28 cellular contexts compared by ENCODE assay signal in the genomic region with DNA sequence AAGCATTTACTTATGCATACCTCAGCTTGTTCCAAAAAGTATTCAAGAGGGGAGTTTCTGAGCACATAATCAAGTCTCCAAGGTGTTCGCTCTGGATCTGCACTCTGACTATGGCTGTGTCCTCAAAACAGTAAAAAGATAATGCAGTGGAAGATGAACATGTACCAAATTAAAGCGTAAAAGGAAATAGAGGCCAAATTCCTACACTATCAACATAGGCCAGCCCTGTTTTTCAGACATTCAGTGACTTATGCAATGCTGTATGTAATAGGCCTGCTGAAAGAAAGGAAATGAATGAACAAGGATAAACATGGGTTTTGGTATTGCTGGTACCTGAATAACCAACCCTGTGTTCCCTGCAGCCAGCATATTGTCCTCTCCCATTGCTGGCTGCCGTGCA.
DNase-seq lines count a peak whose midpoint lies in the region; ATAC-seq, FAIRE-seq and TF ChIP-seq lines count a peak whose summit lies in the region.
"Had no signal": no experiment of that assay in that cellular context is flagged by ENCODE, and none has a peak within 500 bp of the region (broad histone marks: within the 10 kb centered on the region; RNA-seq: fewer than 3 reads in every experiment).

No MANE protein-coding gene starts in this region.

- TF ChIP-seq POLR2A in endothelial cell of umbilical vein (IDR thresholded peaks at IDR 0.05; ENCODE audit: low read depth, low read length) = no peak

- H4K20me1 ChIP-seq in endothelial cell of umbilical vein (replicated peaks; ENCODE audit: control insufficient read depth, extremely low read depth, insufficient read depth, low read length) (no peaks in the 10 kb centered on the region), osteoblast (ENCODE audit: insufficient read depth, low read length) (no peaks in the 10 kb centered on the region)

- POLR2A ChIA-PET in HEK293 (lab: Yijun Ruan, JAX) = no interaction called here
- POLR2A ChIA-PET in endothelial cell of umbilical vein (lab: Charles Lee) = no interaction called here

- H3K4me3 ChIP-seq in HEK293 (ENCODE audit: low read depth, low read length) = no peak overlapping the region
- no peak overlapping the region for H3K4me3 ChIP-seq in SJSA1
- H3K4me3 ChIP-seq in endothelial cell of umbilical vein (replicated peaks in 1 of 3; ENCODE audit: insufficient read depth in 1 of 3, low read depth in 1 of 3, low read length in 3 of 3) = no peak overlapping the region
- no peak overlapping the region for H3K4me3 ChIP-seq in osteoblast (ENCODE audit: insufficient read depth, low read length)
- H3K4me3 ChIP-seq: BLaER1 treated with 17β-estradiol and CSF1 and Interleukin-3, amounts not matched to agents 10 nM and 100 nM; spleen had no signal

- H3K4me1 ChIP-seq in HEK293 (ENCODE audit: control insufficient read depth, insufficient read depth, low read length) = peaks cover 8% of the 10 kb centered on the region
- H3K4me1 ChIP-seq in SJSA1 (replicated peaks) = peaks cover 80% of the 10 kb centered on the region
- H3K4me1 ChIP-seq in endothelial cell of umbilical vein (ENCODE audit: control insufficient read depth, extremely low read depth, insufficient read depth, low read length) = peaks cover 67% of the 10 kb centered on the region
- H3K4me1 ChIP-seq in osteoblast (ENCODE audit: insufficient read depth, low read length) = peaks cover 64% of the 10 kb centered on the region

- H3K9me3 ChIP-seq in HEK293 (ENCODE audit: control insufficient read depth, insufficient read depth, low read depth, low read length) (no peaks in the 10 kb centered on the region), SJSA1 (replicated peaks) (no peaks in the 10 kb centered on the region), endothelial cell of umbilical vein (replicated peaks; ENCODE audit: control insufficient read depth, insufficient read depth, low read length) (no peaks in the 10 kb centered on the region), osteoblast (ENCODE audit: low read depth, low read length) (no peaks in the 10 kb centered on the region)
- H3K9me3 ChIP-seq: spleen had no signal

- H3K4me2 ChIP-seq in endothelial cell of umbilical vein (ENCODE audit: insufficient read depth, low read length) = peak overlapping the region; percentile 27
- H3K4me2 ChIP-seq in osteoblast (ENCODE audit: insufficient read depth, low read length) = peak overlapping the region; percentile 17
- H3K4me2 ChIP-seq: BLaER1 treated with 17β-estradiol and CSF1 and Interleukin-3, amounts not matched to agents 10 nM and 100 nM had no signal

- no peaks in the 10 kb centered on the region for H3K9me1 ChIP-seq in endothelial cell of umbilical vein (replicated peaks; ENCODE audit: control insufficient read depth, extremely low read depth, insufficient read depth, low read length)

- BruUV-seq in endothelial cell of umbilical vein (replicated peaks; lab: Mats Ljungman, UMichigan) = no TSS peak

- H2AFZ ChIP-seq in endothelial cell of umbilical vein (ENCODE audit: low read depth, low read length) (no peak overlapping the region), osteoblast (ENCODE audit: low read length) (no peak overlapping the region)

- peak; percentile 65 for FAIRE-seq in endothelial cell of umbilical vein (lab: Jason Lieb, UNC)

- DNase-seq in SJSA1 (ENCODE audit: low read depth in 1 of 2, low spot score in 2 of 2) = no peak
- DNase-seq in endothelial cell of umbilical vein (ENCODE audit: low read depth, low spot score) = peak; percentile 84
- no peak for DNase-seq in osteoblast (ENCODE audit: insufficient read length, low spot score, missing footprints)
- no peak for DNase-seq in activated gamma-delta T cell treated with Interleukin-2 at 50 U/mL for 16 hours
- DNase-seq in activated CD8-positive, alpha-beta memory T cell treated with anti-CD3 and anti-CD28 coated beads, Interleukin-2, amount 50 U/mL, for 4 hours = no peak
- DNase-seq in hypothalamus (lab: John Stamatoyannopoulos, UW) = no peak
- DNase-seq: ACHN; activated CD4-positive, alpha-beta T cell treated with anti-CD3 and anti-CD28 coated beads, Interleukin-2, amount 10 ng/mL, durations not matched to agents 24 days and 14 days; activated T-cell treated with anti-CD3 and anti-CD28 coated beads, Interleukin-2, amount 50 U/mL, for 72 hours; aorta; COR-L47; effector CD8-positive, alpha-beta T cell; H9; mesendoderm; naive B cell; NCI-H1092 treated with DMSO at 0.1 percent for 48 hours; NCI-H2029; NCI-H2227 treated with DMSO at 0.1 percent for 48 hours; NCI-H748 treated with DMSO at 0.1 percent for 48 hours; nucleus accumbens; RPMI8226; spleen; stimulated activated CD4-positive, alpha-beta T cell treated with anti-CD3 and anti-CD28 coated beads, Interleukin-2, amount 100 ng/mL, for 48 hours; stimulated activated naive CD4-positive, alpha-beta T cell had no signal

- no peak for TF ChIP-seq CTCF in HEK293 (tag by site-specific recombination; IDR thresholded peaks at IDR 0.05)
- TF ChIP-seq CTCF in endothelial cell of umbilical vein (IDR thresholded peaks at IDR 0.05; ENCODE audit: extremely low read depth in 1 of 2, insufficient read depth in 1 of 2, low read depth in 1 of 2, low read length in 2 of 2) = no peak
- TF ChIP-seq CTCF in osteoblast (IDR thresholded peaks at IDR 0.05; ENCODE audit: extremely low read depth, low read depth, low read length) = no peak

- H3K36me3 ChIP-seq in HEK293 (ENCODE audit: control insufficient read depth in 2 of 2, insufficient read depth in 1 of 2, low read length in 2 of 2) = no peaks in the 10 kb centered on the region
- H3K36me3 ChIP-seq in SJSA1 = 0 out of 2 replicates have a peak, but pooled peaks cover 3% of the 10 kb centered on the region
- H3K36me3 ChIP-seq in endothelial cell of umbilical vein (ENCODE audit: control insufficient read depth in 2 of 2, extremely low read depth in 1 of 2, insufficient read depth in 2 of 2, low read length in 2 of 2) = peaks cover 0 to 2% of the 10 kb centered on the region in 2 experiments
- H3K36me3 ChIP-seq in osteoblast (ENCODE audit: insufficient read depth, low read length) = no peaks in the 10 kb centered on the region
- H3K36me3 ChIP-seq: spleen had no signal

- H3K27ac ChIP-seq in HEK293 (ENCODE audit: extremely low read depth, low read depth, low read length) (no peak overlapping the region), SJSA1 (peak overlapping the region; percentile 35; the same call in 1 of the 2 replicates), endothelial cell of umbilical vein (ENCODE audit: insufficient read depth, low read depth, low read length) (peak overlapping the region; percentile 95), osteoblast (ENCODE audit: low read depth, low read length) (peak overlapping the region; percentile 78)
- H3K27ac ChIP-seq: BLaER1 treated with 17β-estradiol and CSF1 and Interleukin-3, amounts not matched to agents 10 nM and 100 nM; spleen had no signal

- CTCF ChIA-PET in HEK293 (lab: Yijun Ruan, JAX) = interaction anchor here (0.5 to 1.1 kb wide), 2 partner anchors 9 to 110 kb away, joined by 3 to 5 read pairs; no protein-coding TSS in a partner anchor
- CTCF ChIA-PET in endothelial cell of umbilical vein (lab: Charles Lee) = no interaction called here

- H3K79me2 ChIP-seq in endothelial cell of umbilical vein (ENCODE audit: control insufficient read depth, insufficient read depth, low read length) (peaks cover 64% of the 10 kb centered on the region), osteoblast (ENCODE audit: insufficient read depth, low read length) (peaks cover 65% of the 10 kb centered on the region)

- dilution Hi-C loops in endothelial cell of umbilical vein (cut with MboI; ENCODE audit: extremely low pct_ligation_motif_present, low sequenced_read_pairs) = no loop called here

- no peak for ATAC-seq in GM21447 (IDR thresholded peaks at IDR 0.05; ENCODE audit: unreplicated experiment)
- ATAC-seq: activated T-cell treated with anti-CD3 and anti-CD28 coated beads, Interleukin-2, amount 50 U/mL, for 72 hours; esophagus mucosa had no signal

- H3K9ac ChIP-seq in endothelial cell of umbilical vein (replicated peaks; ENCODE audit: extremely low read depth, insufficient read depth, low read length) = no peak overlapping the region
- H3K9ac ChIP-seq: BLaER1 treated with 17β-estradiol and CSF1 and Interleukin-3, amounts not matched to agents 10 nM and 100 nM had no signal

- intact Hi-C loops in endothelial cell of umbilical vein (cut with micrococcal nuclease) = no loop called here

- H3K27me3 ChIP-seq in SJSA1 (replicated peaks) (no peaks in the 10 kb centered on the region), endothelial cell of umbilical vein (ENCODE audit: control insufficient read depth in 2 of 2, insufficient read depth in 2 of 2, low read length in 2 of 2) (no peaks in the 10 kb centered on the region), osteoblast (ENCODE audit: insufficient read depth, low read length) (no peaks in the 10 kb centered on the region)
- H3K27me3 ChIP-seq: BLaER1 treated with 17β-estradiol and CSF1 and Interleukin-3, amounts not matched to agents 10 nM and 100 nM; spleen had no signal

TF ChIP-seq in HEK293, 187 proteins besides CTCF, POLR2A, EP300 and RAD21 (continues in another document):
- TF ChIP-seq ZNF266 (tag by site-specific recombination; IDR thresholded peaks at IDR 0.05; ENCODE audit: low read depth) (no peak), TRIM28 (IDR thresholded peaks at IDR 0.05; ENCODE audit: borderline replicate concordance, low read length) (no peak), YY1 (tag by site-specific recombination; IDR thresholded peaks at IDR 0.05) (no peak), ZNF624 (tag by site-specific recombination; IDR thresholded peaks at IDR 0.05) (no peak)

TF ChIP-seq in endothelial cell of umbilical vein, 7 proteins besides CTCF, POLR2A, EP300 and RAD21:
- TF ChIP-seq POLR2AphosphoS5 (IDR thresholded peaks at IDR 0.05; ENCODE audit: insufficient read depth, low read depth, low read length) (no peak), JUN (IDR thresholded peaks at IDR 0.05; ENCODE audit: borderline replicate concordance, insufficient read depth, insufficient read length, low read depth) (no peak), MYC (IDR thresholded peaks at IDR 0.05; ENCODE audit: low read depth, low read length) (no peak), FOS (IDR thresholded peaks at IDR 0.05; ENCODE audit: borderline replicate concordance, insufficient read depth, low read length) (no peak), EZH2 (IDR thresholded peaks at IDR 0.05; ENCODE audit: borderline replicate concordance, low read depth, low read length, severe bottlenecking) (no peak), GATA2 (IDR thresholded peaks at IDR 0.05; ENCODE audit: insufficient read depth, insufficient read length, low read depth, low read length) (no peak)
- TF ChIP-seq, protein P1, sequence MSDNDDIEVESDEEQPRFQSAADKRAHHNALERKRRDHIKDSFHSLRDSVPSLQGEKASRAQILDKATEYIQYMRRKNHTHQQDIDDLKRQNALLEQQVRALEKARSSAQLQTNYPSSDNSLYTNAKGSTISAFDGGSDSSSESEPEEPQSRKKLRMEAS (IDR thresholded peaks at IDR 0.05; ENCODE audit: insufficient read depth, insufficient read length) = no peak
